Comparison of ENCODE assay signal across 21 cellular contexts in the genomic region with DNA sequence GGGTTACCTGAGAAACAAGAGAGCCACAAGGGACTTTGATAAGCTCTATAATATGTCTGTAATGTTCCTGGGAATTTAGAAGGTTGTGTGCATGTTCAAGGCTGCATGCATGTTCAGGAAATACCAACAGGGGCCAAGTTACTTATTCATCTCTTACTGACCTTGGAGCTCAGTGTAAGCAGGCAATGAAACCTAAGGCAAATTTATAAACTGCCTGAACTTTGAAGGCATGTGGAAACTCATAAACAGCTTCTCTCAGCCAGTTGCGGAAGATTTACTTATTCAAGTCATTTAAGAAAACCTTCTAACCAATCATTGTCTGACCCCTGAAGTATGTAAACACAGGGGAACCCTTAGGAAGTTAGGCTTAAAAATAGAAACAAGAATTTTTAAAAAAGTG. TPM values are rescaled to one million over a fixed set of nuclear protein-coding genes. Genes with fewer than 3 reads are reported as not detected.
"Had no signal": no experiment of that assay in that cellular context is flagged by ENCODE, and none has a peak within 500 bp of the region (broad histone marks: within the 10 kb centered on the region; RNA-seq: fewer than 3 reads in every experiment).

No MANE protein-coding gene starts in this region.

- H3K4me3 ChIP-seq: ascending aorta, breast epithelium, left ventricle myocardium inferior, neural progenitor cell, ovary, tibial nerve had no signal

- H3K9me3 ChIP-seq: ovary had no signal

- H3K27me3 ChIP-seq: ascending aorta, breast epithelium, neural progenitor cell, ovary, tibial nerve had no signal

- H3K4me1 ChIP-seq: ascending aorta, breast epithelium, left ventricle myocardium inferior, neural progenitor cell, tibial nerve had no signal

- H3K27ac ChIP-seq: ascending aorta, breast epithelium, left ventricle myocardium inferior, neural progenitor cell, ovary, tibial nerve, WERI-Rb-1 had no signal

- H3K36me3 ChIP-seq: ascending aorta, breast epithelium, left ventricle myocardium inferior, neural progenitor cell, ovary, tibial nerve, WERI-Rb-1 had no signal

- FAIRE-seq: islet of Langerhans, urothelium cell line had no signal

- H2AFZ ChIP-seq: neural progenitor cell had no signal

- H3K9ac ChIP-seq: neural progenitor cell had no signal

- DNase-seq: activated CD4-positive, alpha-beta T cell treated with anti-CD3 and anti-CD28 coated beads for 1 hour; activated CD8-positive, alpha-beta memory T cell treated with anti-CD3 and anti-CD28 coated beads for 24 hours; activated effector memory CD4-positive, alpha-beta T cell treated with anti-CD3 and anti-CD28 coated beads, Interleukin-2, amount 50 U/mL, for 16 hours; activated naive CD4-positive, alpha-beta T cell treated with anti-CD3 and anti-CD28 coated beads, Interleukin-2, amount 50 U/mL, for 16 hours; activated T-cell treated with anti-CD3 and anti-CD28 coated beads, Interleukin-2, amount 50 U/mL, for 72 hours; cerebellar nuclear complex; effector CD4-positive, alpha-beta T cell; left ventricle myocardium inferior; mammary epithelial cell; ovary; stimulated activated CD4-positive, alpha-beta T cell treated with anti-CD3 and anti-CD28 coated beads, Interleukin-2, amount 100 ng/mL, for 48 hours; SW 1271; T-helper 2 cell; WERI-Rb-1 had no signal

- H3K4me2 ChIP-seq: neural progenitor cell had no signal

- ATAC-seq: activated T-cell treated with anti-CD3 and anti-CD28 coated beads, Interleukin-2, amount 50 U/mL, for 72 hours; esophagus mucosa had no signal

RNA-seq across cellular contexts. Expression of a gene that starts 57.1 kb away (rescaled TPM):
- total RNA-seq: ascending aorta had no signal
